ENCODE assay signal across 1 cellular context in genomic region chr20:49046087-49046900, GRCh38.
TF ChIP-seq lines count a peak whose summit lies in the region.

CSE1L (plus strand) TSS chr20:49046312; CDS start chr20:49058464, 12,152 bp downstream.

TF ChIP-seq in HepG2, 621 proteins besides CTCF, POLR2A, EP300 and RAD21 (continued from another document and continues in another):
- TF ChIP-seq, protein P1, sequence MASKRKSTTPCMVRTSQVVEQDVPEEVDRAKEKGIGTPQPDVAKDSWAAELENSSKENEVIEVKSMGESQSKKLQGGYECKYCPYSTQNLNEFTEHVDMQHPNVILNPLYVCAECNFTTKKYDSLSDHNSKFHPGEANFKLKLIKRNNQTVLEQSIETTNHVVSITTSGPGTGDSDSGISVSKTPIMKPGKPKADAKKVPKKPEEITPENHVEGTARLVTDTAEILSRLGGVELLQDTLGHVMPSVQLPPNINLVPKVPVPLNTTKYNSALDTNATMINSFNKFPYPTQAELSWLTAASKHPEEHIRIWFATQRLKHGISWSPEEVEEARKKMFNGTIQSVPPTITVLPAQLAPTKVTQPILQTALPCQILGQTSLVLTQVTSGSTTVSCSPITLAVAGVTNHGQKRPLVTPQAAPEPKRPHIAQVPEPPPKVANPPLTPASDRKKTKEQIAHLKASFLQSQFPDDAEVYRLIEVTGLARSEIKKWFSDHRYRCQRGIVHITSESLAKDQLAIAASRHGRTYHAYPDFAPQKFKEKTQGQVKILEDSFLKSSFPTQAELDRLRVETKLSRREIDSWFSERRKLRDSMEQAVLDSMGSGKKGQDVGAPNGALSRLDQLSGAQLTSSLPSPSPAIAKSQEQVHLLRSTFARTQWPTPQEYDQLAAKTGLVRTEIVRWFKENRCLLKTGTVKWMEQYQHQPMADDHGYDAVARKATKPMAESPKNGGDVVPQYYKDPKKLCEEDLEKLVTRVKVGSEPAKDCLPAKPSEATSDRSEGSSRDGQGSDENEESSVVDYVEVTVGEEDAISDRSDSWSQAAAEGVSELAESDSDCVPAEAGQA (IDR thresholded peaks at IDR 0.05; ENCODE audit: low read depth): no peak
- TF ChIP-seq, protein P1 (CRISPR knock-in tag; IDR thresholded peaks at IDR 0.05; ENCODE audit: borderline replicate concordance): peak; percentile 98
- no peak for TF ChIP-seq NBN (conservative IDR thresholded peaks at IDR 0.05)
- peak; percentile 51 for TF ChIP-seq MED1 (CRISPR knock-in tag; IDR thresholded peaks at IDR 0.05)
- TF ChIP-seq SUZ12 (IDR thresholded peaks at IDR 0.05; ENCODE audit: low read depth, low read length): no peak
- TF ChIP-seq ZNF282 (IDR thresholded peaks at IDR 0.05; ENCODE audit: partially characterized antibody): no peak
- peak; percentile 28 for TF ChIP-seq XRCC5 (optimal IDR thresholded peaks at IDR 0.05; ENCODE audit: low read length)
- TF ChIP-seq ZNF652 (CRISPR knock-in tag; IDR thresholded peaks at IDR 0.05; ENCODE audit: borderline replicate concordance, low read depth): no peak
- peak; percentile 83 for TF ChIP-seq ZNF740 (CRISPR knock-in tag; IDR thresholded peaks at IDR 0.05)
- TF ChIP-seq EED (CRISPR knock-in tag; IDR thresholded peaks at IDR 0.05): peak; percentile 98
- 0 out of 2 replicates have a peak, but pooled peaks have one; percentile 12 for TF ChIP-seq ZFAT (CRISPR knock-in tag; conservative IDR thresholded peaks at IDR 0.05)
- peak; percentile 59 for TF ChIP-seq MNT (IDR thresholded peaks at IDR 0.05)
- TF ChIP-seq ZNF841 (CRISPR knock-in tag; IDR thresholded peaks at IDR 0.05; ENCODE audit: borderline replicate concordance): peak; percentile 90; the same call in 1 of the 2 replicates
- TF ChIP-seq NCOA1 (CRISPR knock-in tag; IDR thresholded peaks at IDR 0.05): peak; percentile 52
- peak; percentile 26; the same call in 1 of the 2 replicates for TF ChIP-seq TFAP4 (IDR thresholded peaks at IDR 0.05; ENCODE audit: borderline replicate concordance, low read depth)
- TF ChIP-seq DRAP1 (CRISPR knock-in tag; IDR thresholded peaks at IDR 0.05): peak; percentile 95
- peak; percentile 96; the same call in 1 of the 2 replicates for TF ChIP-seq RNF2 (conservative IDR thresholded peaks at IDR 0.05; ENCODE audit: low read depth)
- peak; percentile 91; the same call in 1 of the 2 replicates for TF ChIP-seq ZNF878 (CRISPR knock-in tag; IDR thresholded peaks at IDR 0.05)
- no peak; the same call in 1 of the 2 replicates for TF ChIP-seq NR1H2 (CRISPR knock-in tag; IDR thresholded peaks at IDR 0.05; ENCODE audit: borderline replicate concordance, low read depth)
- TF ChIP-seq, protein P2, sequence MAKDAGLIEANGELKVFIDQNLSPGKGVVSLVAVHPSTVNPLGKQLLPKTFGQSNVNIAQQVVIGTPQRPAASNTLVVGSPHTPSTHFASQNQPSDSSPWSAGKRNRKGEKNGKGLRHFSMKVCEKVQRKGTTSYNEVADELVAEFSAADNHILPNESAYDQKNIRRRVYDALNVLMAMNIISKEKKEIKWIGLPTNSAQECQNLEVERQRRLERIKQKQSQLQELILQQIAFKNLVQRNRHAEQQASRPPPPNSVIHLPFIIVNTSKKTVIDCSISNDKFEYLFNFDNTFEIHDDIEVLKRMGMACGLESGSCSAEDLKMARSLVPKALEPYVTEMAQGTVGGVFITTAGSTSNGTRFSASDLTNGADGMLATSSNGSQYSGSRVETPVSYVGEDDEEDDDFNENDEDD (CRISPR knock-in tag; IDR thresholded peaks at IDR 0.05; ENCODE audit: borderline replicate concordance): peak; percentile 94
- TF ChIP-seq, protein P3, sequence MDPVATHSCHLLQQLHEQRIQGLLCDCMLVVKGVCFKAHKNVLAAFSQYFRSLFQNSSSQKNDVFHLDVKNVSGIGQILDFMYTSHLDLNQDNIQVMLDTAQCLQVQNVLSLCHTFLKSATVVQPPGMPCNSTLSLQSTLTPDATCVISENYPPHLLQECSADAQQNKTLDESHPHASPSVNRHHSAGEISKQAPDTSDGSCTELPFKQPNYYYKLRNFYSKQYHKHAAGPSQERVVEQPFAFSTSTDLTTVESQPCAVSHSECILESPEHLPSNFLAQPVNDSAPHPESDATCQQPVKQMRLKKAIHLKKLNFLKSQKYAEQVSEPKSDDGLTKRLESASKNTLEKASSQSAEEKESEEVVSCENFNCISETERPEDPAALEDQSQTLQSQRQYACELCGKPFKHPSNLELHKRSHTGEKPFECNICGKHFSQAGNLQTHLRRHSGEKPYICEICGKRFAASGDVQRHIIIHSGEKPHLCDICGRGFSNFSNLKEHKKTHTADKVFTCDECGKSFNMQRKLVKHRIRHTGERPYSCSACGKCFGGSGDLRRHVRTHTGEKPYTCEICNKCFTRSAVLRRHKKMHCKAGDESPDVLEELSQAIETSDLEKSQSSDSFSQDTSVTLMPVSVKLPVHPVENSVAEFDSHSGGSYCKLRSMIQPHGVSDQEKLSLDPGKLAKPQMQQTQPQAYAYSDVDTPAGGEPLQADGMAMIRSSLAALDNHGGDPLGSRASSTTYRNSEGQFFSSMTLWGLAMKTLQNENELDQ (CRISPR knock-in tag; IDR thresholded peaks at IDR 0.05; ENCODE audit: borderline replicate concordance): peak; percentile 46; the same call in 1 of the 2 replicates
- peak; percentile 96 for TF ChIP-seq ISX (CRISPR knock-in tag; conservative IDR thresholded peaks at IDR 0.05)
- peak; percentile 69; the same call in 1 of the 2 replicates for TF ChIP-seq FOSL1 (CRISPR knock-in tag; IDR thresholded peaks at IDR 0.05; ENCODE audit: borderline replicate concordance)
- TF ChIP-seq, protein P4, sequence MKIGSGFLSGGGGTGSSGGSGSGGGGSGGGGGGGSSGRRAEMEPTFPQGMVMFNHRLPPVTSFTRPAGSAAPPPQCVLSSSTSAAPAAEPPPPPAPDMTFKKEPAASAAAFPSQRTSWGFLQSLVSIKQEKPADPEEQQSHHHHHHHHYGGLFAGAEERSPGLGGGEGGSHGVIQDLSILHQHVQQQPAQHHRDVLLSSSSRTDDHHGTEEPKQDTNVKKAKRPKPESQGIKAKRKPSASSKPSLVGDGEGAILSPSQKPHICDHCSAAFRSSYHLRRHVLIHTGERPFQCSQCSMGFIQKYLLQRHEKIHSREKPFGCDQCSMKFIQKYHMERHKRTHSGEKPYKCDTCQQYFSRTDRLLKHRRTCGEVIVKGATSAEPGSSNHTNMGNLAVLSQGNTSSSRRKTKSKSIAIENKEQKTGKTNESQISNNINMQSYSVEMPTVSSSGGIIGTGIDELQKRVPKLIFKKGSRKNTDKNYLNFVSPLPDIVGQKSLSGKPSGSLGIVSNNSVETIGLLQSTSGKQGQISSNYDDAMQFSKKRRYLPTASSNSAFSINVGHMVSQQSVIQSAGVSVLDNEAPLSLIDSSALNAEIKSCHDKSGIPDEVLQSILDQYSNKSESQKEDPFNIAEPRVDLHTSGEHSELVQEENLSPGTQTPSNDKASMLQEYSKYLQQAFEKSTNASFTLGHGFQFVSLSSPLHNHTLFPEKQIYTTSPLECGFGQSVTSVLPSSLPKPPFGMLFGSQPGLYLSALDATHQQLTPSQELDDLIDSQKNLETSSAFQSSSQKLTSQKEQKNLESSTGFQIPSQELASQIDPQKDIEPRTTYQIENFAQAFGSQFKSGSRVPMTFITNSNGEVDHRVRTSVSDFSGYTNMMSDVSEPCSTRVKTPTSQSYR (CRISPR knock-in tag; IDR thresholded peaks at IDR 0.05; ENCODE audit: borderline replicate concordance): peak; percentile 2
- no peak for TF ChIP-seq TRIM24 (CRISPR knock-in tag; IDR thresholded peaks at IDR 0.05)
- peak; percentile 53; the same call in 1 of the 2 replicates for TF ChIP-seq ZBTB20 (CRISPR knock-in tag; IDR thresholded peaks at IDR 0.05; ENCODE audit: borderline replicate concordance, low read depth)
- peak; percentile 96 for TF ChIP-seq BRD4 (CRISPR knock-in tag; IDR thresholded peaks at IDR 0.05)
- TF ChIP-seq, protein P5, sequence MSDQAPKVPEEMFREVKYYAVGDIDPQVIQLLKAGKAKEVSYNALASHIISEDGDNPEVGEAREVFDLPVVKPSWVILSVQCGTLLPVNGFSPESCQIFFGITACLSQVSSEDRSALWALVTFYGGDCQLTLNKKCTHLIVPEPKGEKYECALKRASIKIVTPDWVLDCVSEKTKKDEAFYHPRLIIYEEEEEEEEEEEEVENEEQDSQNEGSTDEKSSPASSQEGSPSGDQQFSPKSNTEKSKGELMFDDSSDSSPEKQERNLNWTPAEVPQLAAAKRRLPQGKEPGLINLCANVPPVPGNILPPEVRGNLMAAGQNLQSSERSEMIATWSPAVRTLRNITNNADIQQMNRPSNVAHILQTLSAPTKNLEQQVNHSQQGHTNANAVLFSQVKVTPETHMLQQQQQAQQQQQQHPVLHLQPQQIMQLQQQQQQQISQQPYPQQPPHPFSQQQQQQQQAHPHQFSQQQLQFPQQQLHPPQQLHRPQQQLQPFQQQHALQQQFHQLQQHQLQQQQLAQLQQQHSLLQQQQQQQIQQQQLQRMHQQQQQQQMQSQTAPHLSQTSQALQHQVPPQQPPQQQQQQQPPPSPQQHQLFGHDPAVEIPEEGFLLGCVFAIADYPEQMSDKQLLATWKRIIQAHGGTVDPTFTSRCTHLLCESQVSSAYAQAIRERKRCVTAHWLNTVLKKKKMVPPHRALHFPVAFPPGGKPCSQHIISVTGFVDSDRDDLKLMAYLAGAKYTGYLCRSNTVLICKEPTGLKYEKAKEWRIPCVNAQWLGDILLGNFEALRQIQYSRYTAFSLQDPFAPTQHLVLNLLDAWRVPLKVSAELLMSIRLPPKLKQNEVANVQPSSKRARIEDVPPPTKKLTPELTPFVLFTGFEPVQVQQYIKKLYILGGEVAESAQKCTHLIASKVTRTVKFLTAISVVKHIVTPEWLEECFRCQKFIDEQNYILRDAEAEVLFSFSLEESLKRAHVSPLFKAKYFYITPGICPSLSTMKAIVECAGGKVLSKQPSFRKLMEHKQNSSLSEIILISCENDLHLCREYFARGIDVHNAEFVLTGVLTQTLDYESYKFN (CRISPR knock-in tag; conservative IDR thresholded peaks at IDR 0.05): peak; percentile 61; the same call in 1 of the 2 replicates
- TF ChIP-seq NFYC (CRISPR knock-in tag; IDR thresholded peaks at IDR 0.05): peak; percentile 97
- TF ChIP-seq IKZF4 (CRISPR knock-in tag; IDR thresholded peaks at IDR 0.05; ENCODE audit: borderline replicate concordance, low read depth, not compliant biosample characterization): peak; percentile 98
- TF ChIP-seq, protein P6, sequence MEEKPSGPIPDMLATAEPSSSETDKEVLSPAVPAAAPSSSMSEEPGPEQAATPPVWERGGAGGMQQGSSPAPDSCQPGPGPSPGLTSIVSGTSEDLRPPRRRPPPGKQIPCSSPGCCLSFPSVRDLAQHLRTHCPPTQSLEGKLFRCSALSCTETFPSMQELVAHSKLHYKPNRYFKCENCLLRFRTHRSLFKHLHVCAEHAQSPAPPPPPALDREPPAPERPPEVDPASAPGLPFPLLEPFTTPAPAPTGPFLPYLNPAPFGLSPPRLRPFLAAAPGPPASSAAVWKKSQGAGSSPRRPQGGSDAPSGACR (CRISPR knock-in tag; IDR thresholded peaks at IDR 0.05): no peak
- TF ChIP-seq FOXA3 (CRISPR knock-in tag; IDR thresholded peaks at IDR 0.05): peak; percentile 38
- no peak for TF ChIP-seq ZNF383 (CRISPR knock-in tag; IDR thresholded peaks at IDR 0.05; ENCODE audit: borderline replicate concordance)
- TF ChIP-seq KAT7 (CRISPR knock-in tag; IDR thresholded peaks at IDR 0.05; ENCODE audit: borderline replicate concordance): peak; percentile 96; the same call in 1 of the 2 replicates
- 0 out of 2 replicates have a peak, but pooled peaks have one; percentile 52 for TF ChIP-seq ZSCAN25 (CRISPR knock-in tag; IDR thresholded peaks at IDR 0.05)
- peak; percentile 84; the same call in 1 of the 2 replicates for TF ChIP-seq PCBP1 (IDR thresholded peaks at IDR 0.05; ENCODE audit: borderline replicate concordance, low read depth, low read length)
- TF ChIP-seq IRF2 (CRISPR knock-in tag; IDR thresholded peaks at IDR 0.05): peak; percentile 75; the same call in 1 of the 2 replicates
- TF ChIP-seq CCDC6 (CRISPR knock-in tag; IDR thresholded peaks at IDR 0.05): peak; percentile 96
- TF ChIP-seq ZNF251 (CRISPR knock-in tag; IDR thresholded peaks at IDR 0.05): peak; percentile 8; the same call in 1 of the 2 replicates
- TF ChIP-seq ZFP36L1 (CRISPR knock-in tag; IDR thresholded peaks at IDR 0.05): peak; percentile 15
- peak; percentile 58 for TF ChIP-seq ZEB1 (IDR thresholded peaks at IDR 0.05; ENCODE audit: insufficient replicate concordance, low read depth)
